Comparison of ENCODE assay signal across 8 cellular contexts in genomic region chr5:151239237-151239861, GRCh38.
A peak's percentile ranks its signal among the peaks of the same experiment; 100 is the strongest.
DNase-seq lines count a peak whose midpoint lies in the region; ATAC-seq lines count a peak whose summit lies in the region.

No MANE protein-coding gene starts in this region.

- no peak for ATAC-seq in GM19463 (IDR thresholded peaks at IDR 0.05; ENCODE audit: unreplicated experiment)

- DNase-seq in NCI-H446 (lab: John Stamatoyannopoulos, UW) = peak; percentile 8 to 50
- DNase-seq in NCI-H446 treated with DMSO at 0.1 percent for 48 hours (lab: John Stamatoyannopoulos, UW) = no peak
- DNase-seq in HCEC 1CT = peak; percentile 55
- peak; percentile 21 to 69 for DNase-seq in NCI-H526 (lab: John Stamatoyannopoulos, UW)
- DNase-seq in activated T-cell treated with anti-CD3 and anti-CD28 coated beads, Interleukin-2, amount 50 U/mL, for 48 hours = peak; percentile 76 to 80
- DNase-seq in globus pallidus (ENCODE audit: low spot score) = peak; percentile 50
- DNase-seq in posterior cingulate gyrus = peak in 9 of 10 donors; percentile 19 to 95 (median 67)

- intact Hi-C loops in posterior cingulate gyrus (cut with DNase I) = loop anchor here (5.0 kb wide), 1 partner anchor 112 kb away; no protein-coding TSS in a partner anchor
